ENCODE assay signal across 9 cellular contexts in genomic region chr16:4695473-4696171, GRCh38. TPM values are rescaled to one million over a fixed set of nuclear protein-coding genes. Genes with fewer than 3 reads are reported as not detected.
DNase-seq lines count a peak whose midpoint lies in the region; ATAC-seq and TF ChIP-seq lines count a peak whose summit lies in the region.
"Had no signal": no experiment of that assay in that cellular context is flagged by ENCODE, and none has a peak within 500 bp of the region (broad histone marks: within the 10 kb centered on the region; RNA-seq: fewer than 3 reads in every experiment).

No MANE protein-coding gene starts in this region.

- intact Hi-C loops in right cardiac atrium (cut with DNase I) = loop anchor here in 1 of 4 donors (10.0 kb wide), 1 partner anchor 259 kb away; the partner anchor contains the start of gene SEC14L5
- intact Hi-C loops in Right ventricle myocardium superior (cut with DNase I) = no loop called here
- intact Hi-C loops in uterus (cut with DNase I; ENCODE audit: low total_unique reads) = no loop called here
- intact Hi-C loops in lower lobe of right lung (cut with DNase I) = no loop called here

- H3K27me3 ChIP-seq in right cardiac atrium (ENCODE audit: control insufficient read depth, insufficient read depth) = no peaks in the 10 kb centered on the region
- no peaks in the 10 kb centered on the region for H3K27me3 ChIP-seq in uterus
- no peaks in the 10 kb centered on the region for H3K27me3 ChIP-seq in lower lobe of right lung (ENCODE audit: low read depth)
- H3K27me3 ChIP-seq: left lung had no signal

- H3K9me3 ChIP-seq in right cardiac atrium (ENCODE audit: control insufficient read depth, low read length) (no peaks in the 10 kb centered on the region), uterus (no peaks in the 10 kb centered on the region), lower lobe of right lung (no peaks in the 10 kb centered on the region)
- H3K9me3 ChIP-seq: left lung had no signal

- TF ChIP-seq CTCF in glutamatergic neuron (IDR thresholded peaks at IDR 0.05; ENCODE audit: partially characterized antibody, unreplicated experiment) = no peak
- TF ChIP-seq CTCF in uterus (IDR thresholded peaks at IDR 0.05) = no peak
- TF ChIP-seq CTCF in lower lobe of right lung (IDR thresholded peaks at IDR 0.05) = no peak

- H3K36me3 Mint-ChIP-seq in activated CD4-positive, alpha-beta memory T cell treated with anti-CD3 and anti-CD28 coated beads, Interleukin-2, amount 10 ng/mL, durations not matched to agents 7 days and 5 days (ENCODE audit: low read depth) = peaks cover 11% of the 10 kb centered on the region
- peaks cover 7% of the 10 kb centered on the region for H3K36me3 Mint-ChIP-seq in glutamatergic neuron (ENCODE audit: unreplicated experiment)

- peaks cover 7% of the 10 kb centered on the region for H3K4me1 ChIP-seq in right cardiac atrium (ENCODE audit: control insufficient read depth, insufficient read depth, low read length)
- H3K4me1 ChIP-seq in uterus = peaks cover 6 to 15% of the 10 kb centered on the region in 2 donors
- H3K4me1 ChIP-seq in lower lobe of right lung = peaks cover 25% of the 10 kb centered on the region

- H3K36me3 ChIP-seq in uterus = no peaks in the 10 kb centered on the region
- H3K36me3 ChIP-seq in lower lobe of right lung = peaks cover 55% of the 10 kb centered on the region

- POLR2A ChIA-PET in activated CD4-positive, alpha-beta memory T cell treated with anti-CD3 and anti-CD28 coated beads, Interleukin-2, amount 10 ng/mL, durations not matched to agents 7 days and 5 days (lab: Charles Lee) = interaction anchor here (1.1 to 2.3 kb wide), 5 partner anchors 11 to 72 kb away, joined by 3 to 9 read pairs (median 3); partner anchors contain the start of genes ANKS3 and DNAAF8

- CTCF ChIA-PET in activated CD4-positive, alpha-beta memory T cell treated with anti-CD3 and anti-CD28 coated beads, Interleukin-2, amount 10 ng/mL, durations not matched to agents 7 days and 5 days (lab: Charles Lee) = interaction anchor here (0.5 to 1.5 kb wide), 4 partner anchors 11 to 219 kb away, joined by 3 to 4 read pairs (median 3); no protein-coding TSS in a partner anchor

- H3K27ac Mint-ChIP-seq in activated CD4-positive, alpha-beta memory T cell treated with anti-CD3 and anti-CD28 coated beads, Interleukin-2, amount 10 ng/mL, durations not matched to agents 7 days and 5 days = peak overlapping the region; percentile 21
- H3K27ac Mint-ChIP-seq in glutamatergic neuron (ENCODE audit: unreplicated experiment) = peak overlapping the region; percentile 33

- peaks cover 32% of the 10 kb centered on the region for H3K4me1 Mint-ChIP-seq in activated CD4-positive, alpha-beta memory T cell treated with anti-CD3 and anti-CD28 coated beads, Interleukin-2, amount 10 ng/mL, durations not matched to agents 7 days and 5 days
- peaks cover 2% of the 10 kb centered on the region for H3K4me1 Mint-ChIP-seq in glutamatergic neuron (ENCODE audit: low read depth, unreplicated experiment)

- H3K27ac ChIP-seq in right cardiac atrium (ENCODE audit: low read length) = peak overlapping the region; percentile 42
- H3K27ac ChIP-seq in uterus = peak overlapping the region; percentile 69 to 96
- H3K27ac ChIP-seq in lower lobe of right lung = no peak overlapping the region

- DNase-seq in right cardiac atrium (peak; percentile 15 to 68 (median 50)), Right ventricle myocardium superior (no peak), glutamatergic neuron (no peak), uterus (no peak), SKM-1 treated with dmso at 0.1 percent for 144 hours (lab: John Stamatoyannopoulos, UW; ENCODE audit: unreplicated experiment) (no peak), lower lobe of right lung (no peak), DMS79 (lab: John Stamatoyannopoulos, UW) (no peak)
- DNase-seq in activated CD4-positive, alpha-beta memory T cell treated with anti-CD3 and anti-CD28 coated beads, Interleukin-2, amount 10 ng/mL, durations not matched to agents 7 days and 5 days = no peak
- DNase-seq: left lung had no signal

- no peaks in the 10 kb centered on the region for H3K27me3 Mint-ChIP-seq in activated CD4-positive, alpha-beta memory T cell treated with anti-CD3 and anti-CD28 coated beads, Interleukin-2, amount 10 ng/mL, durations not matched to agents 7 days and 5 days
- peaks cover 15% of the 10 kb centered on the region for H3K27me3 Mint-ChIP-seq in glutamatergic neuron (ENCODE audit: unreplicated experiment)

- TF ChIP-seq POLR2A in uterus (IDR thresholded peaks at IDR 0.05) = no peak

- no peak overlapping the region for H3K4me3 ChIP-seq in right cardiac atrium (ENCODE audit: low read length)
- H3K4me3 ChIP-seq in uterus = no peak overlapping the region
- H3K4me3 ChIP-seq in lower lobe of right lung = no peak overlapping the region

- H3K4me3 Mint-ChIP-seq in activated CD4-positive, alpha-beta memory T cell treated with anti-CD3 and anti-CD28 coated beads, Interleukin-2, amount 10 ng/mL, durations not matched to agents 7 days and 5 days = peak overlapping the region; percentile 5
- H3K4me3 Mint-ChIP-seq in glutamatergic neuron (ENCODE audit: unreplicated experiment) = peak overlapping the region; percentile 30

- ATAC-seq in right cardiac atrium = no peak
- no peak for ATAC-seq in Right ventricle myocardium superior (ENCODE audit: poor library complexity)
- no peak for ATAC-seq in lower lobe of right lung
- ATAC-seq: left lung had no signal

- 53% methylated on average over 12 of the region's 12 CpGs for WGBS in right cardiac atrium

- H3K9me3 Mint-ChIP-seq in activated CD4-positive, alpha-beta memory T cell treated with anti-CD3 and anti-CD28 coated beads, Interleukin-2, amount 10 ng/mL, durations not matched to agents 7 days and 5 days = no peaks in the 10 kb centered on the region
- peaks cover 13% of the 10 kb centered on the region for H3K9me3 Mint-ChIP-seq in glutamatergic neuron (ENCODE audit: unreplicated experiment)

RNA-seq across cellular contexts. Expression of gene NUDT16L1, which starts 2.3 kb away (rescaled TPM):
- 10 to 100 TPM; 30.5 to 55.2 (median 42.5) TPM for total RNA-seq in right cardiac atrium
- 62.3 TPM for polyA plus RNA-seq in right cardiac atrium
- total RNA-seq in Right ventricle myocardium superior = 52.8 TPM
- 10 to 100 TPM; 24.2 to 25.5 TPM for total RNA-seq in activated CD4-positive, alpha-beta memory T cell treated with anti-CD3 and anti-CD28 coated beads, Interleukin-2, amount 10 ng/mL, durations not matched to agents 7 days and 5 days
- 34.3 TPM for total RNA-seq in glutamatergic neuron (ENCODE audit: unreplicated experiment)
- 10 to 100 TPM; 15.4 to 48.3 (median 33.1) TPM for total RNA-seq in uterus
- total RNA-seq in lower lobe of right lung = 27.3 TPM

RNA-seq across cellular contexts. Expression of gene ANKS3, which starts 38.4 kb away (rescaled TPM):
- total RNA-seq in right cardiac atrium (10 to 100 TPM in 3 of 4 donors, 1 to 10 TPM in 1; 8.9 to 13.5 (median 11.4) TPM), Right ventricle myocardium superior (9.1 TPM), glutamatergic neuron (ENCODE audit: unreplicated experiment) (43.5 TPM), uterus (10 to 100 TPM in 3 of 4 donors, 1 to 10 TPM in 1; 2.4 to 51.7 (median 33.1) TPM), lower lobe of right lung (20.6 TPM)
- polyA plus RNA-seq in right cardiac atrium = 11.0 TPM
- 10 to 100 TPM in 1 of 2 experiments, 1 to 10 TPM in 1; 10.0 to 10.2 TPM for total RNA-seq in activated CD4-positive, alpha-beta memory T cell treated with anti-CD3 and anti-CD28 coated beads, Interleukin-2, amount 10 ng/mL, durations not matched to agents 7 days and 5 days

RNA-seq across cellular contexts. Expression of gene DNAAF8, which starts 38.7 kb away (rescaled TPM):
- total RNA-seq in right cardiac atrium (under 1 TPM in 3 of 4 donors, not detected in 1; 0.28 to 0.49 (median 0.38) TPM), Right ventricle myocardium superior (1.2 TPM), glutamatergic neuron (ENCODE audit: unreplicated experiment) (0.59 TPM), uterus (1 to 10 TPM in 1 of 4 donors, under 1 TPM in 1, not detected in 2; 0.67 to 3.5 TPM), lower lobe of right lung (3.4 TPM)
- polyA plus RNA-seq in right cardiac atrium = 1.3 TPM
- total RNA-seq in activated CD4-positive, alpha-beta memory T cell treated with anti-CD3 and anti-CD28 coated beads, Interleukin-2, amount 10 ng/mL, durations not matched to agents 7 days and 5 days = not detected

Comparison
In these comparisons a context has a peak if more than half of its experiments do, and no peak if none do; other contexts are left out.
1. DNase-seq: peak in right cardiac atrium (3 of 3); none in Right ventricle myocardium superior (single experiment), activated CD4-positive, alpha-beta memory T cell treated with anti-CD3 and anti-CD28 coated beads, Interleukin-2, amount 10 ng/mL, durations not matched to agents 7 days and 5 days (single experiment), glutamatergic neuron (single experiment), uterus (0 of 2), SKM-1 treated with dmso at 0.1 percent for 144 hours (single experiment), lower lobe of right lung (single experiment) and DMS79 (single experiment).